In genomic region chr14:92487513-92488133, GRCh38 we compare ENCODE assay signal across 1 cellular context.
A peak's percentile ranks its signal among the peaks of the same experiment; 100 is the strongest.
TF ChIP-seq lines count a peak whose summit lies in the region.

No MANE protein-coding gene starts in this region.

TF ChIP-seq in K562, 482 proteins besides CTCF, POLR2A, EP300 and RAD21:
- TF ChIP-seq POLR2B (IDR thresholded peaks at IDR 0.05; ENCODE audit: low read depth, partially characterized antibody) (no peak), ZNF263 (CRISPR knock-in tag; IDR thresholded peaks at IDR 0.05; ENCODE audit: borderline replicate concordance) (peak; percentile 68; the same call in 1 of the 2 replicates)
